ENCODE assay signal across 26 cellular contexts in the genomic region with DNA sequence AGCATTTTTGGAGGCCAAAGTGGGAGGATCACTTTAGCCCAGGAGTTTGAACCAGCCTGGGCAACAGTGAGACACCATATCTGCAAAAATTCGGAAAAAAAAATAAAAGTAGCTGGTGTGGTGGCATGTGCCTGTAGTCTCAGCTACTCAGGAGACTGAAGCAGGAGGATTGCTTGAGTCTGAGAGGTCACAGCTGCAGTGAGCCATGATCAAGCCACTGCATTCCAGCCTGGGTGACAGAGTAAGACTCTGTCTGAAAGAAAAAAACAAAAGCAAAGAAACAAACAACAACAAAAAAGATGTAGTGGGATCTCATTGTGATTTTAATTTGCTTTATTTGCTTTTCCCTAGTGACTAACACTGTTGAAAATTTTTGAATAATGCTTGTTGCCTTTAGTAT.
"Had no signal": no experiment of that assay in that cellular context is flagged by ENCODE, and none has a peak within 500 bp of the region (broad histone marks: within the 10 kb centered on the region; RNA-seq: fewer than 3 reads in every experiment).

No MANE protein-coding gene starts in this region.

- H3K27me3 ChIP-seq: neutrophil, right atrium auricular region, right lobe of liver, tibial nerve, upper lobe of left lung, vagina had no signal

- H3K9ac ChIP-seq: parathyroid adenoma had no signal

- H3K79me2 ChIP-seq: parathyroid adenoma had no signal

- DNase-seq: hypothalamus; islet precursor cell; left ventricle myocardium inferior; mesendoderm; mucosa of descending colon; naive thymus-derived CD4-positive, alpha-beta T cell; occipital lobe; right lobe of liver; stimulated activated CD4-positive, alpha-beta T cell treated with anti-CD3 and anti-CD28 coated beads, Interleukin-1b, Interleukin-23, amount 100 ng/mL, for 48 hours; stimulated activated CD4-positive, alpha-beta T cell treated with anti-CD3 and anti-CD28 coated beads, Interleukin-2, amount 100 ng/mL, for 48 hours; stimulated activated CD4-positive, alpha-beta T cell treated with anti-CD3 and anti-CD28 coated beads, Interleukin-4, amount 100 ng/mL, for 4 hours; stimulated activated CD8-positive, alpha-beta memory T cell treated with anti-CD3 and anti-CD28 coated beads, Interleukin-4, amount 100 ng/mL, for 48 hours; stimulated activated naive CD4-positive, alpha-beta T cell treated with Interleukin-2 at 50 U/mL for 16 hours; stimulated activated naive CD8-positive, alpha-beta T cell treated with anti-CD3 and anti-CD28 coated beads, Interleukin-15, amount 100 ng/mL, for 72 hours; substantia nigra; upper lobe of left lung had no signal

- H3K4me3 Mint-ChIP-seq: mesothelial cell of epicardium; naive thymus-derived CD4-positive, alpha-beta T cell; natural killer cell treated with Interleukin-12 subunit alpha and Interleukin-12 subunit beta and Interleukin-15 and Interleukin-18, amount 100 ng/mL, for 72 hours; stimulated activated memory B cell treated with anti-CD40 and anti-IgM and Interleukin-4, amounts not matched to agents 10 μg/mL and 1 μg/mL and 100 μg/mL, for 72 hours; stimulated activated naive CD8-positive, alpha-beta T cell treated with anti-CD3 and anti-CD28 coated beads, Interleukin-15, amount 100 ng/mL, for 72 hours had no signal

- ATAC-seq: mucosa of descending colon; naive thymus-derived CD4-positive, alpha-beta T cell; natural killer cell treated with Interleukin-12 subunit alpha and Interleukin-12 subunit beta and Interleukin-15 and Interleukin-18, amount 100 ng/mL, for 72 hours; right lobe of liver; stimulated activated memory B cell treated with anti-CD40 and anti-IgM and Interleukin-4, amounts not matched to agents 10 μg/mL and 1 μg/mL and 100 μg/mL, for 72 hours; stimulated activated naive CD8-positive, alpha-beta T cell treated with anti-CD3 and anti-CD28 coated beads, Interleukin-15, amount 100 ng/mL, for 72 hours had no signal

- H3K36me3 ChIP-seq: left ventricle myocardium inferior, neutrophil, right atrium auricular region, right lobe of liver, tibial nerve, upper lobe of left lung, vagina had no signal

- H3K27ac ChIP-seq: left ventricle myocardium inferior, neutrophil, parathyroid adenoma, right atrium auricular region, right lobe of liver, tibial nerve, upper lobe of left lung, vagina had no signal

- H3K4me1 Mint-ChIP-seq: naive thymus-derived CD4-positive, alpha-beta T cell; stimulated activated memory B cell treated with anti-CD40 and anti-IgM and Interleukin-4, amounts not matched to agents 10 μg/mL and 1 μg/mL and 100 μg/mL, for 72 hours; stimulated activated naive CD8-positive, alpha-beta T cell treated with anti-CD3 and anti-CD28 coated beads, Interleukin-15, amount 100 ng/mL, for 72 hours had no signal

- H3K4me1 ChIP-seq: left ventricle myocardium inferior, parathyroid adenoma, right atrium auricular region, right lobe of liver, tibial nerve, upper lobe of left lung, vagina had no signal

- H3K4me3 ChIP-seq: left ventricle myocardium inferior, lung, mucosa of descending colon, right atrium auricular region, right lobe of liver, smooth muscle cell, tibial nerve, upper lobe of left lung, vagina had no signal

- H2AFZ ChIP-seq: parathyroid adenoma had no signal

- H3K27ac Mint-ChIP-seq: mesothelial cell of epicardium; naive thymus-derived CD4-positive, alpha-beta T cell; natural killer cell treated with Interleukin-12 subunit alpha and Interleukin-12 subunit beta and Interleukin-15 and Interleukin-18, amount 100 ng/mL, for 72 hours; stimulated activated memory B cell treated with anti-CD40 and anti-IgM and Interleukin-4, amounts not matched to agents 10 μg/mL and 1 μg/mL and 100 μg/mL, for 72 hours; stimulated activated naive CD8-positive, alpha-beta T cell treated with anti-CD3 and anti-CD28 coated beads, Interleukin-15, amount 100 ng/mL, for 72 hours had no signal

- H3K4me2 ChIP-seq: smooth muscle cell had no signal

- H3K36me3 Mint-ChIP-seq: mesothelial cell of epicardium; naive thymus-derived CD4-positive, alpha-beta T cell; natural killer cell treated with Interleukin-12 subunit alpha and Interleukin-12 subunit beta and Interleukin-15 and Interleukin-18, amount 100 ng/mL, for 72 hours; stimulated activated memory B cell treated with anti-CD40 and anti-IgM and Interleukin-4, amounts not matched to agents 10 μg/mL and 1 μg/mL and 100 μg/mL, for 72 hours had no signal

- H3K27me3 Mint-ChIP-seq: naive thymus-derived CD4-positive, alpha-beta T cell; natural killer cell treated with Interleukin-12 subunit alpha and Interleukin-12 subunit beta and Interleukin-15 and Interleukin-18, amount 100 ng/mL, for 72 hours; stimulated activated memory B cell treated with anti-CD40 and anti-IgM and Interleukin-4, amounts not matched to agents 10 μg/mL and 1 μg/mL and 100 μg/mL, for 72 hours; stimulated activated naive CD8-positive, alpha-beta T cell treated with anti-CD3 and anti-CD28 coated beads, Interleukin-15, amount 100 ng/mL, for 72 hours had no signal

- H3K9me3 ChIP-seq: mucosa of descending colon, neutrophil, right atrium auricular region, right lobe of liver, upper lobe of left lung, vagina had no signal
